31 cellular contexts compared by ENCODE assay signal in the genomic region with DNA sequence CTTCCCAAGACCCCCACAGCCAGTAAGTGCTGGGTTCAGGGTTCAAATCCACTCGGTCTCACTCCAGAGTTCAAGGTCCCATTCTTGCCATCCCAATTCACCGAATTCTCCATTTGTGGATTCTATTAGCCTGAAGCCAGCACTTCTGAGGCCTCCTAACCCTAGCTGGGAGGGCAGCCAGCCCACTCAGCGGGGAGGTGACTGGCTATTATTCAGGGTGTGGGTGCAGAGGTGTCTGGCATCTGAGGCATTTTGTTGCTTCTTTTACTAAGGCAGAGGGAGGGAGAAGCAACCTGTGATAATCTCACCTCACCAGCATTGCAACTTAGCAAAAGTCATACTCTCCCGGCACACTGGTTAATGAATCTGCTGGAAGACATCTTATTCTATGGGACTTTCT. TPM values are rescaled to one million over a fixed set of nuclear protein-coding genes. Genes with fewer than 3 reads are reported as not detected.
"Had no signal": no experiment of that assay in that cellular context is flagged by ENCODE, and none has a peak within 500 bp of the region (broad histone marks: within the 10 kb centered on the region; RNA-seq: fewer than 3 reads in every experiment).

No MANE protein-coding gene starts in this region.

- H3K9me3 Mint-ChIP-seq: activated CD4-positive, alpha-beta T cell treated with anti-CD3 and anti-CD28 coated beads, Interleukin-2, amount 10 ng/mL, durations not matched to agents 24 days and 14 days; activated T-cell treated with anti-CD3 and anti-CD28 coated beads, Interleukin-2, amount 50 U/mL, for 4 hours; activated T-helper 17 cell treated with anti-CD3 and anti-CD28 coated beads, Interleukin-2, amount 50 U/mL, for 72 hours had no signal

- H3K36me3 ChIP-seq: brain microvascular endothelial cell, colonic mucosa, esophagus muscularis mucosa, gastrocnemius medialis, heart left ventricle had no signal

- H3K27me3 ChIP-seq: brain microvascular endothelial cell, colonic mucosa, esophagus muscularis mucosa, foreskin keratinocyte, gastrocnemius medialis, heart left ventricle had no signal

- H3K4me3 Mint-ChIP-seq: activated CD4-positive, alpha-beta T cell treated with anti-CD3 and anti-CD28 coated beads for 36 hours; activated CD4-positive, alpha-beta T cell treated with anti-CD3 and anti-CD28 coated beads, Interleukin-2, amount 10 ng/mL, durations not matched to agents 24 days and 14 days; activated CD8-positive, alpha-beta T cell treated with anti-CD3 and anti-CD28 coated beads for 36 hours; activated naive CD8-positive, alpha-beta T cell; activated T-cell treated with anti-CD3 and anti-CD28 coated beads, Interleukin-2, amount 50 U/mL, for 4 hours; activated T-helper 17 cell treated with anti-CD3 and anti-CD28 coated beads, Interleukin-2, amount 50 U/mL, for 72 hours; T-helper 17 cell; T-helper 2 cell treated with Interferon-gamma antibody and Interleukin-4, amounts not matched to agents 5 μg/mL and 100 μg/mL, for 36 hours had no signal

- H3K4me3 ChIP-seq: colonic mucosa, esophagus muscularis mucosa, gastrocnemius medialis, heart left ventricle had no signal

- H3K4me1 Mint-ChIP-seq: activated CD4-positive, alpha-beta T cell treated with anti-CD3 and anti-CD28 coated beads for 36 hours; activated CD4-positive, alpha-beta T cell treated with anti-CD3 and anti-CD28 coated beads, Interleukin-2, amount 10 ng/mL, durations not matched to agents 24 days and 14 days; activated T-helper 17 cell treated with anti-CD3 and anti-CD28 coated beads, Interleukin-2, amount 50 U/mL, for 72 hours; T-helper 17 cell had no signal

- H3K27ac Mint-ChIP-seq: activated CD4-positive, alpha-beta T cell treated with anti-CD3 and anti-CD28 coated beads for 36 hours; activated CD4-positive, alpha-beta T cell treated with anti-CD3 and anti-CD28 coated beads, Interleukin-2, amount 10 ng/mL, durations not matched to agents 24 days and 14 days; activated CD8-positive, alpha-beta T cell treated with anti-CD3 and anti-CD28 coated beads for 36 hours; activated naive CD8-positive, alpha-beta T cell; activated T-helper 17 cell treated with anti-CD3 and anti-CD28 coated beads, Interleukin-2, amount 50 U/mL, for 72 hours; T-helper 17 cell; T-helper 2 cell treated with Interferon-gamma antibody and Interleukin-4, amounts not matched to agents 5 μg/mL and 100 μg/mL, for 36 hours had no signal

- H3K27me3 Mint-ChIP-seq: activated CD4-positive, alpha-beta T cell treated with anti-CD3 and anti-CD28 coated beads for 36 hours; activated CD4-positive, alpha-beta T cell treated with anti-CD3 and anti-CD28 coated beads, Interleukin-2, amount 10 ng/mL, durations not matched to agents 24 days and 14 days; activated CD8-positive, alpha-beta T cell treated with anti-CD3 and anti-CD28 coated beads for 36 hours; activated naive CD8-positive, alpha-beta T cell; activated T-helper 17 cell treated with anti-CD3 and anti-CD28 coated beads, Interleukin-2, amount 50 U/mL, for 72 hours; T-helper 17 cell had no signal

- DNase-seq: activated CD4-positive, alpha-beta T cell treated with anti-CD3 and anti-CD28 coated beads for 36 hours; activated CD4-positive, alpha-beta T cell treated with anti-CD3 and anti-CD28 coated beads, Interleukin-2, amount 10 ng/mL, durations not matched to agents 24 days and 14 days; activated CD4-positive, CD25-positive, alpha-beta regulatory T cell; activated CD4-positive, CD25-positive, alpha-beta regulatory T cell treated with anti-CD3 and anti-CD28 coated beads, Interleukin-2, amount 50 U/mL, for 72 hours; activated CD8-positive, alpha-beta memory T cell treated with anti-CD3 and anti-CD28 coated beads for 24 hours; activated CD8-positive, alpha-beta T cell treated with anti-CD3 and anti-CD28 coated beads for 36 hours; activated effector memory CD4-positive, alpha-beta T cell treated with Interleukin-2 at 50 U/mL for 16 hours; activated gamma-delta T cell treated with Interleukin-2 at 50 U/mL for 16 hours; activated naive CD4-positive, alpha-beta T cell treated with anti-CD3 and anti-CD28 coated beads, Interleukin-2, amount 50 U/mL, for 16 hours; activated naive CD4-positive, alpha-beta T cell treated with Interleukin-2 at 50 U/mL for 16 hours; activated T-cell treated with anti-CD3 and anti-CD28 coated beads, Interleukin-2, amount 50 U/mL, for 4 hours; amniotic stem cell; anterior cingulate cortex; brain microvascular endothelial cell; caudate nucleus; cerebellar nuclear complex; colonic mucosa; effector CD8-positive, alpha-beta T cell; erythroblast; foreskin keratinocyte; gastrocnemius medialis; glutamatergic neuron; heart left ventricle; T-helper 1 cell; T-helper 17 cell; T1000; WERI-Rb-1 had no signal

- ATAC-seq: activated CD4-positive, alpha-beta T cell treated with anti-CD3 and anti-CD28 coated beads for 36 hours; activated CD8-positive, alpha-beta T cell treated with anti-CD3 and anti-CD28 coated beads for 36 hours; activated T-cell treated with anti-CD3 and anti-CD28 coated beads, Interleukin-2, amount 50 U/mL, for 4 hours; activated T-helper 17 cell treated with anti-CD3 and anti-CD28 coated beads, Interleukin-2, amount 50 U/mL, for 72 hours; foreskin keratinocyte; gastrocnemius medialis; heart left ventricle; T-helper 17 cell had no signal

- H3K9me3 ChIP-seq: colonic mucosa, gastrocnemius medialis had no signal

- H3K36me3 Mint-ChIP-seq: activated naive CD8-positive, alpha-beta T cell had no signal

- H3K27ac ChIP-seq: brain microvascular endothelial cell, colonic mucosa, esophagus muscularis mucosa, foreskin keratinocyte, gastrocnemius medialis, heart left ventricle, WERI-Rb-1 had no signal

- H3K4me1 ChIP-seq: colonic mucosa, esophagus muscularis mucosa, foreskin keratinocyte, gastrocnemius medialis, heart left ventricle had no signal

RNA-seq across cellular contexts. Expression of gene PTPRN2, which starts 8.7 kb away (rescaled TPM):
- total RNA-seq: foreskin keratinocyte had no signal
- polyA plus RNA-seq: foreskin keratinocyte had no signal
